ENCODE assay signal across 14 cellular contexts in the genomic region with DNA sequence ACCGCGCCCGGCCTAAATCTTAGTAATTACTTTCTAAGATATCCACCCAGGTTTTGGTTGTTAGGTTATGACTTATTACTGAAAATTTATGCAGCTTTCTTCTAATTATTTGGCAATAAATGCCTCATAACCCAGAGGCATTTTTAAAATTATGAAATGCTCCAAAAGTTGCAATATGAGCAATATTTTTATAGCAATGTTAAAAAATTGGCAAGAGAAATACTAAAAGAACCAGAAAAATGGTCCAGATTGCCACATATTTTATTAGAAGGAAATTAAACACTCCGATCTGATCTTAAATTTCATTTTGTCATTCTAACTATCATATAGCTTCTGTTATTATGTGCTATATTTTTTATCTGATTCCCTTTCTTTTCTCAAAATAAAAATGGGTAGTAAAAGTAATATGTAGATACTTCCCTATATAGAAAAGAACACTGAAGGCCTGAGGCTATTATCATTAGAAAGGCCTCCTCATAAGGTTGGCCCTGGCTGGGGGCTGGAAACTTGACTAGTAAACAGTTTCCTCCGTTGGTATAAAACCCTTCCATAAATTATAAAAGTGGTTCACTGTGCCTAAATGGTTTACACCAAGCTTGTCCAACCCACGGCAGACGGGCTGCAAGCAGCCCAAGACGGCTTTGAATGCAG. TPM values are rescaled to one million over a fixed set of nuclear protein-coding genes. Genes with fewer than 3 reads are reported as not detected.
A peak's percentile ranks its signal among the peaks of the same experiment; 100 is the strongest.
DNase-seq lines count a peak whose midpoint lies in the region; ATAC-seq and TF ChIP-seq lines count a peak whose summit lies in the region.
"Had no signal": no experiment of that assay in that cellular context is flagged by ENCODE, and none has a peak within 500 bp of the region (broad histone marks: within the 10 kb centered on the region; RNA-seq: fewer than 3 reads in every experiment).

No MANE protein-coding gene starts in this region.

- H3K27ac Mint-ChIP-seq in stimulated activated effector memory CD8-positive, alpha-beta T cell treated with anti-CD3 and anti-CD28 coated beads, Interleukin-12 subunit alpha, Interleukin-12 subunit beta, amount 100 ng/mL, for 72 hours: peak overlapping the region; percentile 61
- H3K27ac Mint-ChIP-seq in activated CD8-positive, alpha-beta T cell treated with anti-CD3 and anti-CD28 coated beads, Interleukin-2, amount 10 ng/mL, durations not matched to agents 7 days and 5 days: no peak overlapping the region
- no peak overlapping the region for H3K27ac Mint-ChIP-seq in activated CD4-positive, alpha-beta T cell treated with anti-CD3 and anti-CD28 coated beads, Interleukin-2, amount 10 ng/mL, durations not matched to agents 7 days and 5 days
- H3K27ac Mint-ChIP-seq: CD4-positive, alpha-beta T cell had no signal

- no peak for TF ChIP-seq EP300 in gastroesophageal sphincter (IDR thresholded peaks at IDR 0.05)

- no peaks in the 10 kb centered on the region for H3K4me1 ChIP-seq in gastroesophageal sphincter
- H3K4me1 ChIP-seq: Caco-2, HAP-1 had no signal

- H3K9me3 ChIP-seq in gastroesophageal sphincter: no peaks in the 10 kb centered on the region
- H3K9me3 ChIP-seq: A549, Caco-2, HAP-1 had no signal

- WGBS in gastroesophageal sphincter (ENCODE audit: low coverage in 1 of 2), 2 donors: 57 to 88% methylated on average over 5 to 6 of the region's 8 CpGs

- peaks cover 3% of the 10 kb centered on the region for H3K9me3 Mint-ChIP-seq in stimulated activated effector memory CD8-positive, alpha-beta T cell treated with anti-CD3 and anti-CD28 coated beads, Interleukin-12 subunit alpha, Interleukin-12 subunit beta, amount 100 ng/mL, for 72 hours
- H3K9me3 Mint-ChIP-seq in activated CD8-positive, alpha-beta T cell treated with anti-CD3 and anti-CD28 coated beads, Interleukin-2, amount 10 ng/mL, durations not matched to agents 7 days and 5 days (ENCODE audit: insufficient read depth): no peaks in the 10 kb centered on the region
- H3K9me3 Mint-ChIP-seq in activated CD4-positive, alpha-beta T cell treated with anti-CD3 and anti-CD28 coated beads, Interleukin-2, amount 10 ng/mL, durations not matched to agents 7 days and 5 days: peaks cover 14% of the 10 kb centered on the region
- H3K9me3 Mint-ChIP-seq: CD4-positive, alpha-beta T cell had no signal

- H3K27me3 ChIP-seq in gastroesophageal sphincter: no peaks in the 10 kb centered on the region

- H3K36me3 ChIP-seq in gastroesophageal sphincter: peaks cover 0 to 33% of the 10 kb centered on the region in 2 donors
- H3K36me3 ChIP-seq: HAP-1 had no signal

- DNase-seq in NOMO-1 (lab: John Stamatoyannopoulos, UW; ENCODE audit: unreplicated experiment in 2 of 2) (peak; percentile 6 to 51), NOMO-1 treated with dmso at 0.1 percent for 144 hours (lab: John Stamatoyannopoulos, UW; ENCODE audit: unreplicated experiment) (no peak)
- DNase-seq in stimulated activated effector memory CD8-positive, alpha-beta T cell treated with anti-CD3 and anti-CD28 coated beads, Interleukin-12 subunit alpha, Interleukin-12 subunit beta, amount 100 ng/mL, for 72 hours (ENCODE audit: low spot score in 2 of 2): no peak
- DNase-seq in activated naive CD4-positive, alpha-beta T cell (lab: John Stamatoyannopoulos, UW): no peak
- DNase-seq in activated CD8-positive, alpha-beta T cell treated with anti-CD3 and anti-CD28 coated beads, Interleukin-2, amount 10 ng/mL, durations not matched to agents 7 days and 5 days: no peak
- no peak for DNase-seq in activated CD4-positive, alpha-beta T cell treated with anti-CD3 and anti-CD28 coated beads, Interleukin-2, amount 10 ng/mL, durations not matched to agents 7 days and 5 days
- DNase-seq: AML-193; Caco-2; CD4-positive, alpha-beta T cell had no signal

- peak; percentile 41 for ATAC-seq in gastroesophageal sphincter
- no peak for ATAC-seq in stimulated activated effector memory CD8-positive, alpha-beta T cell treated with anti-CD3 and anti-CD28 coated beads, Interleukin-12 subunit alpha, Interleukin-12 subunit beta, amount 100 ng/mL, for 72 hours
- no peak for ATAC-seq in activated CD8-positive, alpha-beta T cell treated with anti-CD3 and anti-CD28 coated beads, Interleukin-2, amount 10 ng/mL, durations not matched to agents 7 days and 5 days
- ATAC-seq: A549 had no signal

- no peaks in the 10 kb centered on the region for H3K27me3 Mint-ChIP-seq in activated CD8-positive, alpha-beta T cell treated with anti-CD3 and anti-CD28 coated beads, Interleukin-2, amount 10 ng/mL, durations not matched to agents 7 days and 5 days (ENCODE audit: low read depth)
- H3K27me3 Mint-ChIP-seq in activated CD4-positive, alpha-beta T cell treated with anti-CD3 and anti-CD28 coated beads, Interleukin-2, amount 10 ng/mL, durations not matched to agents 7 days and 5 days: no peaks in the 10 kb centered on the region
- H3K27me3 Mint-ChIP-seq: CD4-positive, alpha-beta T cell had no signal

- H3K4me3 Mint-ChIP-seq in stimulated activated effector memory CD8-positive, alpha-beta T cell treated with anti-CD3 and anti-CD28 coated beads, Interleukin-12 subunit alpha, Interleukin-12 subunit beta, amount 100 ng/mL, for 72 hours: no peak overlapping the region
- H3K4me3 Mint-ChIP-seq in activated CD8-positive, alpha-beta T cell treated with anti-CD3 and anti-CD28 coated beads, Interleukin-2, amount 10 ng/mL, durations not matched to agents 7 days and 5 days: no peak overlapping the region
- no peak overlapping the region for H3K4me3 Mint-ChIP-seq in activated CD4-positive, alpha-beta T cell treated with anti-CD3 and anti-CD28 coated beads, Interleukin-2, amount 10 ng/mL, durations not matched to agents 7 days and 5 days
- H3K4me3 Mint-ChIP-seq: CD4-positive, alpha-beta T cell had no signal

- CTCF ChIA-PET in activated CD8-positive, alpha-beta T cell treated with anti-CD3 and anti-CD28 coated beads, Interleukin-2, amount 10 ng/mL, durations not matched to agents 7 days and 5 days (lab: Charles Lee): interaction anchor here (1.0 to 1.2 kb wide), 2 partner anchors 17 to 319 kb away, joined by 3 to 5 read pairs; no protein-coding TSS in a partner anchor
- CTCF ChIA-PET in activated CD4-positive, alpha-beta T cell treated with anti-CD3 and anti-CD28 coated beads, Interleukin-2, amount 10 ng/mL, durations not matched to agents 7 days and 5 days (lab: Charles Lee): interaction anchor here (0.6 kb wide), 1 partner anchor 760 kb away, joined by 4 read pairs; no protein-coding TSS in a partner anchor

- peaks cover 19% of the 10 kb centered on the region for H3K4me1 Mint-ChIP-seq in stimulated activated effector memory CD8-positive, alpha-beta T cell treated with anti-CD3 and anti-CD28 coated beads, Interleukin-12 subunit alpha, Interleukin-12 subunit beta, amount 100 ng/mL, for 72 hours
- no peaks in the 10 kb centered on the region for H3K4me1 Mint-ChIP-seq in activated CD8-positive, alpha-beta T cell treated with anti-CD3 and anti-CD28 coated beads, Interleukin-2, amount 10 ng/mL, durations not matched to agents 7 days and 5 days (ENCODE audit: low read depth)
- H3K4me1 Mint-ChIP-seq in activated CD4-positive, alpha-beta T cell treated with anti-CD3 and anti-CD28 coated beads, Interleukin-2, amount 10 ng/mL, durations not matched to agents 7 days and 5 days: no peaks in the 10 kb centered on the region

- POLR2A ChIA-PET in activated CD8-positive, alpha-beta T cell treated with anti-CD3 and anti-CD28 coated beads, Interleukin-2, amount 10 ng/mL, durations not matched to agents 7 days and 5 days (lab: Charles Lee): no interaction called here
- POLR2A ChIA-PET in activated CD4-positive, alpha-beta T cell treated with anti-CD3 and anti-CD28 coated beads, Interleukin-2, amount 10 ng/mL, durations not matched to agents 7 days and 5 days (lab: Charles Lee): no interaction called here

- H3K36me3 Mint-ChIP-seq in stimulated activated effector memory CD8-positive, alpha-beta T cell treated with anti-CD3 and anti-CD28 coated beads, Interleukin-12 subunit alpha, Interleukin-12 subunit beta, amount 100 ng/mL, for 72 hours: peaks cover 40% of the 10 kb centered on the region
- peaks cover 56% of the 10 kb centered on the region for H3K36me3 Mint-ChIP-seq in activated CD8-positive, alpha-beta T cell treated with anti-CD3 and anti-CD28 coated beads, Interleukin-2, amount 10 ng/mL, durations not matched to agents 7 days and 5 days (ENCODE audit: low read depth)
- peaks cover 50% of the 10 kb centered on the region for H3K36me3 Mint-ChIP-seq in activated CD4-positive, alpha-beta T cell treated with anti-CD3 and anti-CD28 coated beads, Interleukin-2, amount 10 ng/mL, durations not matched to agents 7 days and 5 days (ENCODE audit: low read depth)

- no peak overlapping the region for H3K4me3 ChIP-seq in gastroesophageal sphincter
- H3K4me3 ChIP-seq: A549, HAP-1 had no signal

- no peak for TF ChIP-seq CTCF in gastroesophageal sphincter (IDR thresholded peaks at IDR 0.05)

- no peak overlapping the region for H3K27ac ChIP-seq in gastroesophageal sphincter
- H3K27ac ChIP-seq: 22Rv1, A549, C4-2B had no signal

- no peak for TF ChIP-seq POLR2A in gastroesophageal sphincter (IDR thresholded peaks at IDR 0.05)

RNA-seq across cellular contexts. Expression of gene BLOC1S5, which starts 22.1 kb away (rescaled TPM):
- 10 to 100 TPM; 10.9 to 15.7 (median 14.8) TPM for total RNA-seq in gastroesophageal sphincter
- total RNA-seq in activated CD8-positive, alpha-beta T cell treated with anti-CD3 and anti-CD28 coated beads, Interleukin-2, amount 10 ng/mL, durations not matched to agents 7 days and 5 days: 10 to 100 TPM; 21.5 to 21.6 TPM
- total RNA-seq in activated CD4-positive, alpha-beta T cell treated with anti-CD3 and anti-CD28 coated beads, Interleukin-2, amount 10 ng/mL, durations not matched to agents 7 days and 5 days: 10 to 100 TPM; 21.8 to 23.9 TPM

Comparison
In these comparisons a context has a peak if more than half of its experiments do, and no peak if none do; other contexts are left out.
1. DNase-seq: peak in NOMO-1 (2 of 2); none in NOMO-1 treated with dmso at 0.1 percent for 144 hours (single experiment), stimulated activated effector memory CD8-positive, alpha-beta T cell treated with anti-CD3 and anti-CD28 coated beads, Interleukin-12 subunit alpha, Interleukin-12 subunit beta, amount 100 ng/mL, for 72 hours (0 of 2), activated naive CD4-positive, alpha-beta T cell (0 of 4), activated CD8-positive, alpha-beta T cell treated with anti-CD3 and anti-CD28 coated beads, Interleukin-2, amount 10 ng/mL, durations not matched to agents 7 days and 5 days (single experiment) and activated CD4-positive, alpha-beta T cell treated with anti-CD3 and anti-CD28 coated beads, Interleukin-2, amount 10 ng/mL, durations not matched to agents 7 days and 5 days (single experiment).